ENCODE assay signal across 1 cellular context in the genomic region with DNA sequence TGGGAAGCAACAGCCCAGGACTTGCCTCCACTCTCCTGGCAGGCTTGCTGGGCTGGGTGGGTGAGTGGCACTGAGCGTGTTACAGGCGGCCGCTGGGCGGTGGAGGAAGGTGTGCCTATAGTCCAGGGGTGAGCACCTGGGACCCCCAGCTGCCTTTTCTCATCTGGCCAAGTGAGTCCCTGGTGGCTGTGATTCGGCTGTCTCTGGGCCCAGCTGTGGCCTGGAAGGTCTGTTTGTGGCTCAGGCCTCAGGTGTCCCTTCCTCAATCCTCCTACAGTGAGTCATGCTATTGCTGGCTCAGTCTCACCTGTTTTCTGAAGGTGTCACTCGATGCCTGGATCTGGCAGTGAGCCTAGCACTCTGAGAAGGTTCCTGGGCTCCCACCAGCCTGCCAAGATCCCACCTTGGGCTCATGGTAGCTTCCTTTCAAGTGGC.
TF ChIP-seq lines count a peak whose summit lies in the region.

No MANE protein-coding gene starts in this region.

TF ChIP-seq in HCT116, 20 proteins besides CTCF, POLR2A, EP300 and RAD21:
- TF ChIP-seq JUND (IDR thresholded peaks at IDR 0.05) (peak; percentile 37; the same call in 1 of the 2 replicates), EZH2 (IDR thresholded peaks at IDR 0.05) (no peak), EZH2phosphoT487 (IDR thresholded peaks at IDR 0.05; ENCODE audit: borderline replicate concordance) (no peak), SRF (IDR thresholded peaks at IDR 0.05; ENCODE audit: low read depth) (no peak), ZNF274 (IDR thresholded peaks at IDR 0.05; ENCODE audit: low read depth, low read length) (no peak), EGR1 (IDR thresholded peaks at IDR 0.05; ENCODE audit: low read depth) (no peak), SIN3A (IDR thresholded peaks at IDR 0.05; ENCODE audit: low read depth) (no peak), ELF1 (IDR thresholded peaks at IDR 0.05; ENCODE audit: borderline replicate concordance, low read depth) (no peak), CBX3 (IDR thresholded peaks at IDR 0.05; ENCODE audit: low read depth) (no peak), ZFX (IDR thresholded peaks at IDR 0.05) (no peak), CEBPB (IDR thresholded peaks at IDR 0.05; ENCODE audit: low read depth) (no peak), YY1 (IDR thresholded peaks at IDR 0.05; ENCODE audit: extremely low read depth, insufficient replicate concordance, low read depth, low read length) (no peak)
- TF ChIP-seq, protein P1, sequence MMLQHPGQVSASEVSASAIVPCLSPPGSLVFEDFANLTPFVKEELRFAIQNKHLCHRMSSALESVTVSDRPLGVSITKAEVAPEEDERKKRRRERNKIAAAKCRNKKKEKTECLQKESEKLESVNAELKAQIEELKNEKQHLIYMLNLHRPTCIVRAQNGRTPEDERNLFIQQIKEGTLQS (IDR thresholded peaks at IDR 0.05), result no peak
- TF ChIP-seq, protein P2, sequence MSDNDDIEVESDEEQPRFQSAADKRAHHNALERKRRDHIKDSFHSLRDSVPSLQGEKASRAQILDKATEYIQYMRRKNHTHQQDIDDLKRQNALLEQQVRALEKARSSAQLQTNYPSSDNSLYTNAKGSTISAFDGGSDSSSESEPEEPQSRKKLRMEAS (IDR thresholded peaks at IDR 0.05), result 0 out of 2 replicates have a peak, but pooled peaks have one; percentile 53
- TF ChIP-seq, protein P3, sequence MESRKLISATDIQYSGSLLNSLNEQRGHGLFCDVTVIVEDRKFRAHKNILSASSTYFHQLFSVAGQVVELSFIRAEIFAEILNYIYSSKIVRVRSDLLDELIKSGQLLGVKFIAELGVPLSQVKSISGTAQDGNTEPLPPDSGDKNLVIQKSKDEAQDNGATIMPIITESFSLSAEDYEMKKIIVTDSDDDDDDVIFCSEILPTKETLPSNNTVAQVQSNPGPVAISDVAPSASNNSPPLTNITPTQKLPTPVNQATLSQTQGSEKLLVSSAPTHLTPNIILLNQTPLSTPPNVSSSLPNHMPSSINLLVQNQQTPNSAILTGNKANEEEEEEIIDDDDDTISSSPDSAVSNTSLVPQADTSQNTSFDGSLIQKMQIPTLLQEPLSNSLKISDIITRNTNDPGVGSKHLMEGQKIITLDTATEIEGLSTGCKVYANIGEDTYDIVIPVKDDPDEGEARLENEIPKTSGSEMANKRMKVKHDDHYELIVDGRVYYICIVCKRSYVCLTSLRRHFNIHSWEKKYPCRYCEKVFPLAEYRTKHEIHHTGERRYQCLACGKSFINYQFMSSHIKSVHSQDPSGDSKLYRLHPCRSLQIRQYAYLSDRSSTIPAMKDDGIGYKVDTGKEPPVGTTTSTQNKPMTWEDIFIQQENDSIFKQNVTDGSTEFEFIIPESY (IDR thresholded peaks at IDR 0.05; ENCODE audit: extremely low read depth, insufficient replicate concordance, low read length), result no peak
